Comparison of ENCODE assay signal across 12 cellular contexts in genomic region chr1:204384636-204385354, GRCh38. TPM values are rescaled to one million over a fixed set of nuclear protein-coding genes. Genes with fewer than 3 reads are reported as not detected.
DNase-seq lines count a peak whose midpoint lies in the region; ATAC-seq, FAIRE-seq and TF ChIP-seq lines count a peak whose summit lies in the region.
"Had no signal": no experiment of that assay in that cellular context is flagged by ENCODE, and none has a peak within 500 bp of the region (broad histone marks: within the 10 kb centered on the region; RNA-seq: fewer than 3 reads in every experiment).

No MANE protein-coding gene starts in this region.

- no peak overlapping the region for H2AFZ ChIP-seq in astrocyte (ENCODE audit: low read depth, low read length)

- no peak for FAIRE-seq in astrocyte (lab: Jason Lieb, UNC)
- FAIRE-seq in urothelium cell line (lab: Jason Lieb, UNC), result no peak
- FAIRE-seq: H1 had no signal

- no peaks in the 10 kb centered on the region for H3K36me3 Mint-ChIP-seq in astrocyte (ENCODE audit: low read depth, unreplicated experiment)

- peak; percentile 67 for ATAC-seq in Right ventricle myocardium inferior
- ATAC-seq in HG02763 (IDR thresholded peaks at IDR 0.05; ENCODE audit: unreplicated experiment), result no peak
- no peak for ATAC-seq in GM21423 (IDR thresholded peaks at IDR 0.05; ENCODE audit: unreplicated experiment)

- no peak overlapping the region for H3K4me3 Mint-ChIP-seq in astrocyte (ENCODE audit: unreplicated experiment)

- H3K9ac ChIP-seq in astrocyte (ENCODE audit: low read length), result no peak overlapping the region

- H3K4me1 ChIP-seq in astrocyte (ENCODE audit: insufficient read depth, low read length), result no peaks in the 10 kb centered on the region
- H3K4me1 ChIP-seq: vagina had no signal

- H3K9me3 ChIP-seq in astrocyte (ENCODE audit: insufficient read depth, low read depth, low read length), result no peaks in the 10 kb centered on the region
- H3K9me3 ChIP-seq: vagina had no signal

- H3K4me2 ChIP-seq in astrocyte (ENCODE audit: low read length), result no peak overlapping the region

- intact Hi-C loops in Right ventricle myocardium inferior (cut with DNase I), result no loop called here
- intact Hi-C loops in cardiac septum (cut with DNase I), result no loop called here

- no peak overlapping the region for H3K4me3 ChIP-seq in astrocyte (ENCODE audit: insufficient read depth, low read depth, low read length)
- H3K4me3 ChIP-seq: vagina had no signal

- no peaks in the 10 kb centered on the region for H3K9me3 Mint-ChIP-seq in astrocyte (ENCODE audit: unreplicated experiment)

- DNase-seq in Right ventricle myocardium inferior (ENCODE audit: missing footprints) (no peak), cardiac septum (ENCODE audit: low spot score) (no peak), astrocyte (ENCODE audit: low read depth) (peak; percentile 20), hippocampal formation (lab: John Stamatoyannopoulos, UW) (peak; percentile 10 to 44), urothelium cell line (ENCODE audit: low spot score) (peak; percentile 47)
- DNase-seq in effector CD4-positive, alpha-beta T cell, result no peak
- DNase-seq: activated naive CD4-positive, alpha-beta T cell treated with anti-CD3 and anti-CD28 coated beads, Interleukin-2, amount 50 U/mL, for 16 hours; NCI-H510A had no signal

- H4K20me1 ChIP-seq in astrocyte (ENCODE audit: insufficient read depth, low read length), result no peaks in the 10 kb centered on the region

- H3K79me2 ChIP-seq in astrocyte (ENCODE audit: insufficient read depth, low read length), result no peaks in the 10 kb centered on the region

- H3K27me3 Mint-ChIP-seq in astrocyte (ENCODE audit: low read depth, unreplicated experiment), result peaks cover 18% of the 10 kb centered on the region

- TF ChIP-seq CTCF in astrocyte (IDR thresholded peaks at IDR 0.05; ENCODE audit: insufficient read depth, low read depth, low read length), result no peak

- H3K27ac ChIP-seq in astrocyte (ENCODE audit: low read depth, low read length), result no peak overlapping the region
- H3K27ac ChIP-seq: vagina had no signal

- H3K27ac Mint-ChIP-seq in astrocyte (ENCODE audit: unreplicated experiment), result no peak overlapping the region

- H3K4me1 Mint-ChIP-seq in astrocyte (ENCODE audit: low read depth, unreplicated experiment), result no peaks in the 10 kb centered on the region

- H3K27me3 ChIP-seq in astrocyte (ENCODE audit: insufficient read depth, low read length), result peaks cover 29% of the 10 kb centered on the region
- H3K27me3 ChIP-seq: vagina had no signal

- no peaks in the 10 kb centered on the region for H3K36me3 ChIP-seq in astrocyte (ENCODE audit: insufficient read depth, low read length)
- H3K36me3 ChIP-seq: vagina had no signal

RNA-seq across cellular contexts. Expression of gene PLEKHA6, which starts 25.1 kb away (rescaled TPM):
- 18.7 TPM for total RNA-seq in Right ventricle myocardium inferior
- total RNA-seq in cardiac septum, result 27.9 TPM
- total RNA-seq in astrocyte, result 1.5 and 2.7 TPM in 2 replicates

RNA-seq across cellular contexts. Expression of gene PPP1R15B, which starts 26.8 kb away (rescaled TPM):
- total RNA-seq in Right ventricle myocardium inferior (21.0 TPM), cardiac septum (21.2 TPM), astrocyte (38.8 and 40.0 TPM in 2 replicates)

Comparison
In these comparisons a context has a peak if more than half of its experiments do, and no peak if none do; other contexts are left out.
1. DNase-seq: peak in astrocyte (single experiment), hippocampal formation (2 of 2) and urothelium cell line (single experiment); none in Right ventricle myocardium inferior (single experiment), cardiac septum (single experiment) and effector CD4-positive, alpha-beta T cell (single experiment).